In the genomic region with DNA sequence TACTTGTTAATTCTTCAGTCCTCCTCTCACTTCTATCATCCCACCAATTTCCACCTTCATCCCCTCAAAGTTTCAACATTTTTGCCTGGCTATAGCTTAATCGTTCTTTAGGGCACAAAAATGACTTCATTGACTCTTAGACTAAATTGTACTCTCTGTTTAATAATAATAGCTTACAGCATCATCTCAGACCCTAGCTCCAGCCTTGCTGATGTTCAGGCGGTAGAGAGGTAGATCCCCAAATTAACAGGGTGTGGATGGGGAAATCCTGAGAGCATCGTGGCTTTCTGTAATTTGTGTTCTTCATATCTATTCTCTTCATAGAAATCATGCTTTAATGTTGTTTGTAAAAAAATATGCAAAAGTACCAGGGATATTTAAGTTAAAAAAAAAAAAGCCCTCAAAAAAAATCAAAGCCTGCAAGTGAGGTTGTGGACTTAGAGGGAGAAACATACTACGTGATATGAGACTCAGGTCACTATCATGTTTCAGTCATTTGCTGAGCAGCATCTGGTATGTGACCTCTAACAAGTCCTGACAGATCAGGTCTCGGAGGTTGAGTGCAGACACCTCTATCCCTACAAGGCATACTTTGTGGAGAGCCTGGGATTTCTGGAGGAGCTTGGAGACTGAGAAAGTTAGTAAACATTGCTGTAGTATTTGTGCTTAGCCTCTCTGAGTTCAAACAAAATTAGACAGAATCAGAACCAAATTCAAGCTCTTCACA, we compare ENCODE assay signal across 19 cellular contexts.
DNase-seq lines count a peak whose midpoint lies in the region; ATAC-seq and TF ChIP-seq lines count a peak whose summit lies in the region.
"Had no signal": no experiment of that assay in that cellular context is flagged by ENCODE, and none has a peak within 500 bp of the region (broad histone marks: within the 10 kb centered on the region; RNA-seq: fewer than 3 reads in every experiment).

No MANE protein-coding gene starts in this region.

- H3K27ac Mint-ChIP-seq in nephron progenitor cell, result peak overlapping the region; percentile 49

- TF ChIP-seq CTCF in choroid plexus epithelial cell (conservative IDR thresholded peaks at IDR 0.05; ENCODE audit: low read depth, low read length), result no peak
- no peak for TF ChIP-seq CTCF in nephron progenitor cell (IDR thresholded peaks at IDR 0.05)

- no peaks in the 10 kb centered on the region for H3K27me3 Mint-ChIP-seq in nephron progenitor cell (ENCODE audit: low read depth, poor library complexity)

- peaks cover 36% of the 10 kb centered on the region for H3K36me3 Mint-ChIP-seq in nephron progenitor cell (ENCODE audit: low read depth)

- H3K4me1 Mint-ChIP-seq in nephron progenitor cell, result peaks cover 58% of the 10 kb centered on the region

- no peak overlapping the region for H3K4me3 ChIP-seq in choroid plexus epithelial cell (ENCODE audit: low read depth, low read length)
- H3K4me3 ChIP-seq: sigmoid colon, thoracic aorta had no signal

- ATAC-seq in GM21786 (IDR thresholded peaks at IDR 0.05; ENCODE audit: unreplicated experiment), result no peak
- ATAC-seq: esophagus mucosa, HepG2 had no signal

- peaks cover 35% of the 10 kb centered on the region for H3K9me3 Mint-ChIP-seq in nephron progenitor cell

- DNase-seq in EH (ENCODE audit: low read depth) (peak; percentile 32), NCI-H2171 treated with DMSO at 0.1 percent for 48 hours (lab: John Stamatoyannopoulos, UW) (peak; percentile 89), choroid plexus epithelial cell (ENCODE audit: low read depth) (peak; percentile 39), nephron progenitor cell (peak; percentile 10), NOMO-1 (lab: John Stamatoyannopoulos, UW; ENCODE audit: unreplicated experiment in 2 of 2) (no peak), T-helper 2 cell (no peak), NCI-H1048 (lab: John Stamatoyannopoulos, UW) (no peak)
- DNase-seq: activated CD4-positive, alpha-beta T cell treated with anti-CD3 and anti-CD28 coated beads for 48 hours; activated naive CD4-positive, alpha-beta T cell treated with Interleukin-2 at 50 U/mL for 16 hours; Calu3; dermis blood vessel endothelial cell; glutamatergic neuron; MV-4-11; NCI-H2081; sigmoid colon had no signal

- peak overlapping the region; percentile 24 for H3K4me3 Mint-ChIP-seq in nephron progenitor cell

Comparison
In these comparisons a context has a peak if more than half of its experiments do, and no peak if none do; other contexts are left out.
1. DNase-seq: peak in EH (single experiment), NCI-H2171 treated with DMSO at 0.1 percent for 48 hours (single experiment), choroid plexus epithelial cell (single experiment) and nephron progenitor cell (single experiment); none in NOMO-1 (0 of 2), T-helper 2 cell (0 of 5) and NCI-H1048 (single experiment).